ENCODE assay signal across 26 cellular contexts in genomic region chr14:104939666-104940410, GRCh38. TPM values are rescaled to one million over a fixed set of nuclear protein-coding genes. Genes with fewer than 3 reads are reported as not detected.
DNase-seq lines count a peak whose midpoint lies in the region; ATAC-seq, FAIRE-seq and TF ChIP-seq lines count a peak whose summit lies in the region.
"Had no signal": no experiment of that assay in that cellular context is flagged by ENCODE, and none has a peak within 500 bp of the region (broad histone marks: within the 10 kb centered on the region; RNA-seq: fewer than 3 reads in every experiment).

No MANE protein-coding gene starts in this region.

- H3K4me1 ChIP-seq in pancreas: no peaks in the 10 kb centered on the region
- H3K4me1 ChIP-seq: SJCRH30, testis had no signal

- no peak overlapping the region for H3K27ac ChIP-seq in pancreas
- H3K27ac ChIP-seq: BLaER1 treated with 17β-estradiol and CSF1 and Interleukin-3, amounts not matched to agents 10 nM and 100 nM; cardiac muscle cell; SJCRH30; testis had no signal

- H3K36me3 ChIP-seq in pancreas: no peaks in the 10 kb centered on the region
- H3K36me3 ChIP-seq: BLaER1 treated with 17β-estradiol and CSF1 and Interleukin-3, amounts not matched to agents 10 nM and 100 nM; cardiac muscle cell; SJCRH30 had no signal

- TF ChIP-seq CTCF in chondrocyte (IDR thresholded peaks at IDR 0.05) (no peak), pancreas (IDR thresholded peaks at IDR 0.05) (no peak)

- H3K9me3 ChIP-seq in pancreas: no peaks in the 10 kb centered on the region
- H3K9me3 ChIP-seq: BLaER1 treated with 17β-estradiol and CSF1 and Interleukin-3, amounts not matched to agents 10 nM and 100 nM; SJCRH30; testis had no signal

- no peak overlapping the region for H3K4me3 ChIP-seq in pancreas
- H3K4me3 ChIP-seq: BLaER1 treated with 17β-estradiol and CSF1 and Interleukin-3, amounts not matched to agents 10 nM and 100 nM; cardiac muscle cell; SJCRH30; testis had no signal

- intact Hi-C loops in pancreas (cut with DNase I): no loop called here

- H3K9me3 Mint-ChIP-seq in chondrocyte (ENCODE audit: low read depth): no peaks in the 10 kb centered on the region
- H3K9me3 Mint-ChIP-seq: activated T-cell treated with anti-CD3 and anti-CD28 coated beads, Interleukin-2, amount 50 U/mL, for 24 hours; naive thymus-derived CD4-positive, alpha-beta T cell; T-cell had no signal

- ATAC-seq in pancreas (peak in 3 of 4 donors; percentile 47 to 55 (median 49)), HG02938 (IDR thresholded peaks at IDR 0.05; ENCODE audit: unreplicated experiment) (no peak), GM18519 (IDR thresholded peaks at IDR 0.05; ENCODE audit: low FRiP score, unreplicated experiment) (no peak)
- ATAC-seq: left colon; naive thymus-derived CD4-positive, alpha-beta T cell; PC-3; T-cell had no signal

- no peaks in the 10 kb centered on the region for H3K4me1 Mint-ChIP-seq in chondrocyte (ENCODE audit: low read depth)
- H3K4me1 Mint-ChIP-seq: T-cell had no signal

- H3K27me3 ChIP-seq in pancreas: no peaks in the 10 kb centered on the region
- H3K27me3 ChIP-seq: SJCRH30, testis had no signal

- peaks cover 32% of the 10 kb centered on the region for H3K36me3 Mint-ChIP-seq in chondrocyte (ENCODE audit: low read depth)
- H3K36me3 Mint-ChIP-seq: naive thymus-derived CD4-positive, alpha-beta T cell; T-cell had no signal

- H3K27me3 Mint-ChIP-seq in chondrocyte (ENCODE audit: low read depth): no peaks in the 10 kb centered on the region
- H3K27me3 Mint-ChIP-seq: activated T-cell treated with anti-CD3 and anti-CD28 coated beads, Interleukin-2, amount 50 U/mL, for 24 hours had no signal

- no peak overlapping the region for H3K4me3 Mint-ChIP-seq in chondrocyte (ENCODE audit: unreplicated experiment)
- H3K4me3 Mint-ChIP-seq: activated T-cell treated with anti-CD3 and anti-CD28 coated beads, Interleukin-2, amount 50 U/mL, for 24 hours; naive thymus-derived CD4-positive, alpha-beta T cell; T-cell had no signal

- DNase-seq in Ammon's horn (ENCODE audit: low spot score) (peak; percentile 32), NCI-H69 (lab: John Stamatoyannopoulos, UW) (peak; percentile 29), chondrocyte (ENCODE audit: low spot score) (peak; percentile 41), pancreas (peak in 2 of 6 donors; percentile 28 to 46), NCI-H1436 (lab: John Stamatoyannopoulos, UW) (no peak), NCI-H2196 (lab: John Stamatoyannopoulos, UW; ENCODE audit: unreplicated experiment) (no peak)
- DNase-seq: ACHN; activated naive CD4-positive, alpha-beta T cell treated with anti-CD3 and anti-CD28 coated beads, Interleukin-2, amount 50 U/mL, for 16 hours; NCI-H1105; NCI-H2081 treated with DMSO at 0.1 percent for 48 hours; SJCRH30; stimulated activated CD4-positive, alpha-beta T cell treated with anti-CD3 and anti-CD28 coated beads, Interleukin-12 subunit alpha, Interleukin-12 subunit beta, amount 100 ng/mL, for 4 hours; stimulated activated CD4-positive, alpha-beta T cell treated with anti-CD3 and anti-CD28 coated beads, Interleukin-4, amount 100 ng/mL, for 24 hours; stimulated activated naive CD4-positive, alpha-beta T cell; T-cell; testis had no signal

- WGBS in pancreas, 2 donors: 55 to 60% methylated on average over 11 of the region's 11 CpGs

- no peak overlapping the region for H3K27ac Mint-ChIP-seq in chondrocyte (ENCODE audit: unreplicated experiment)
- H3K27ac Mint-ChIP-seq: activated T-cell treated with anti-CD3 and anti-CD28 coated beads, Interleukin-2, amount 50 U/mL, for 24 hours; naive thymus-derived CD4-positive, alpha-beta T cell; T-cell had no signal

- no peak for FAIRE-seq in pancreas (lab: Jason Lieb, UNC)
- FAIRE-seq: GM12891, TTC549 had no signal

RNA-seq across cellular contexts. Expression of gene PLD4, which starts 15.2 kb away (rescaled TPM):
- total RNA-seq in chondrocyte (0.07 to 0.10 TPM in 2 of 3 replicates, not detected in the other), pancreas (10 to 100 TPM in 1 of 6 donors, 1 to 10 TPM in 2, under 1 TPM in 3; 0.19 to 12.5 (median 0.91) TPM)
- polyA plus RNA-seq in pancreas: under 1 TPM; 0.49 to 0.52 TPM
- total RNA-seq: SJCRH30 had no signal

RNA-seq across cellular contexts. Expression of gene AHNAK2, which starts 38.3 kb away (rescaled TPM):
- total RNA-seq in chondrocyte: 271 to 361 TPM (median 274 TPM) in 3 replicates
- 1 to 10 TPM in 5 of 6 donors, under 1 TPM in 1; 0.75 to 2.4 (median 1.5) TPM for total RNA-seq in pancreas
- 1 to 10 TPM; 1.3 to 1.4 TPM for polyA plus RNA-seq in pancreas
- polyA plus RNA-seq: naive thymus-derived CD4-positive, alpha-beta T cell had no signal

RNA-seq across cellular contexts. Expression of gene CLBA1, which starts 45.8 kb away (rescaled TPM):
- 6.0 to 6.3 TPM (median 6.3 TPM) in 3 replicates for total RNA-seq in chondrocyte
- 1 to 10 TPM; 4.7 to 8.3 (median 6.4) TPM for total RNA-seq in pancreas
- 10 to 100 TPM; 23.6 to 32.5 TPM for polyA plus RNA-seq in pancreas

Comparison
In these comparisons a context has a peak if more than half of its experiments do, and no peak if none do; other contexts are left out.
1. DNase-seq: peak in Ammon's horn (single experiment), NCI-H69 (single experiment) and chondrocyte (single experiment); none in NCI-H1436 (single experiment) and NCI-H2196 (single experiment).
2. ATAC-seq: peak in pancreas (3 of 4); none in HG02938 (single experiment) and GM18519 (single experiment).
3. RNA of gene AHNAK2, which starts 38.3 kb away (total RNA-seq): 271 to 361 TPM in chondrocyte; 0.75 to 2.4 TPM in pancreas; every median in the first group is over 10 times any median in the second.